Comparison of ENCODE assay signal across 17 cellular contexts in genomic region chr2:38592951-38593350, GRCh38. TPM values are rescaled to one million over a fixed set of nuclear protein-coding genes. Genes with fewer than 3 reads are reported as not detected.
DNase-seq lines count a peak whose midpoint lies in the region; FAIRE-seq and TF ChIP-seq lines count a peak whose summit lies in the region.
"Had no signal": no experiment of that assay in that cellular context is flagged by ENCODE, and none has a peak within 500 bp of the region (broad histone marks: within the 10 kb centered on the region; RNA-seq: fewer than 3 reads in every experiment).

No MANE protein-coding gene starts in this region.

- no peak overlapping the region for H3K4ac ChIP-seq in mesenchymal stem cell (ENCODE audit: low read depth in 1 of 2, low read length in 2 of 2)

- H3K9ac ChIP-seq in adipocyte (ENCODE audit: low read length) (no peak overlapping the region), mesenchymal stem cell (ENCODE audit: low read length) (no peak overlapping the region)
- H3K9ac ChIP-seq: KMS-11 had no signal

- no peak overlapping the region for H3K23ac ChIP-seq in mesenchymal stem cell (ENCODE audit: low read length in 2 of 2)

- FAIRE-seq in D721Med (lab: Jason Lieb, UNC) = peak; percentile 67

- no peak overlapping the region for H3K18ac ChIP-seq in mesenchymal stem cell (ENCODE audit: low read depth in 1 of 2, low read length in 2 of 2)

- no peak overlapping the region for H2BK12ac ChIP-seq in mesenchymal stem cell (ENCODE audit: low read length in 2 of 2)

- H4K91ac ChIP-seq in mesenchymal stem cell (ENCODE audit: low read length) = no peak overlapping the region

- H3K36me3 ChIP-seq in adipocyte (ENCODE audit: control insufficient read depth, insufficient read depth, low read length, severe bottlenecking) = no peaks in the 10 kb centered on the region
- peaks cover 0 to under 1% of the 10 kb centered on the region in 2 experiments for H3K36me3 ChIP-seq in mesenchymal stem cell (ENCODE audit: control insufficient read depth in 1 of 2, insufficient read depth in 2 of 2, low read depth in 1 of 2, low read length in 2 of 2)

- H3K27me3 ChIP-seq in adipocyte (replicated peaks; ENCODE audit: control insufficient read depth, insufficient read depth, low read length) (no peaks in the 10 kb centered on the region), mesenchymal stem cell (ENCODE audit: control insufficient read depth in 1 of 2, insufficient read depth in 1 of 2, low read length in 2 of 2) (no peaks in the 10 kb centered on the region)
- H3K27me3 ChIP-seq: spleen had no signal

- peaks cover 12% of the 10 kb centered on the region for H3K4me1 ChIP-seq in adipocyte (ENCODE audit: control insufficient read depth, insufficient read depth, low read length)
- H3K4me1 ChIP-seq in mesenchymal stem cell (ENCODE audit: control insufficient read depth, insufficient read depth, low read depth, low read length) = peaks cover 5% of the 10 kb centered on the region

- no peak overlapping the region for H3K14ac ChIP-seq in mesenchymal stem cell (ENCODE audit: low read length in 2 of 2)

- no peak overlapping the region for H2BK120ac ChIP-seq in mesenchymal stem cell (ENCODE audit: low read depth, low read length)

- H3K79me1 ChIP-seq in mesenchymal stem cell (replicated peaks; ENCODE audit: low read length, poor library complexity, severe bottlenecking) = peaks cover 5% of the 10 kb centered on the region

- no peak overlapping the region for H4K8ac ChIP-seq in mesenchymal stem cell (ENCODE audit: low read length)

- H2AK5ac ChIP-seq in mesenchymal stem cell (ENCODE audit: low read length, severe bottlenecking) = no peak overlapping the region

- H2BK5ac ChIP-seq in mesenchymal stem cell (ENCODE audit: low read depth, low read length, poor library complexity, severe bottlenecking) = no peak overlapping the region

- H2BK15ac ChIP-seq in mesenchymal stem cell (ENCODE audit: low read depth, poor library complexity, severe bottlenecking) = no peak overlapping the region

- no peak for TF ChIP-seq CTCF in D721Med (IDR thresholded peaks at IDR 0.05; ENCODE audit: insufficient read depth, missing control alignments)

- H3K27ac ChIP-seq in mesenchymal stem cell (ENCODE audit: low read length, poor library complexity, severe bottlenecking) = no peak overlapping the region
- H3K27ac ChIP-seq: coronary artery, KMS-11 had no signal

- no peak overlapping the region for H3K4me2 ChIP-seq in mesenchymal stem cell (ENCODE audit: low read length, poor library complexity, severe bottlenecking)
- H3K4me2 ChIP-seq: KMS-11 had no signal

- 52% methylated on average over 2 of the region's 2 CpGs for WGBS in mesenchymal stem cell

- no peak for DNase-seq in D721Med (ENCODE audit: insufficient read length, low spot score)
- DNase-seq in HS-5 (ENCODE audit: low read depth) = peak; percentile 48
- DNase-seq in adipocyte (ENCODE audit: low read depth) = peak; percentile 51
- DNase-seq in mesenchymal stem cell = peak; percentile 32
- no peak for DNase-seq in NCI-H1105 treated with DMSO at 0.1 percent for 48 hours (lab: John Stamatoyannopoulos, UW)
- DNase-seq in SK-N-DZ (ENCODE audit: low spot score) = no peak
- DNase-seq in germinal center (ENCODE audit: low spot score) = no peak
- DNase-seq in C1 segment of cervical spinal cord (lab: John Stamatoyannopoulos, UW) = no peak
- DNase-seq: H7, NCI-H187 treated with DMSO at 0.1 percent for 48 hours, NCI-H526, occipital lobe, RPMI8226, spleen, T-helper 9 cell had no signal

- H2AFZ ChIP-seq in mesenchymal stem cell (ENCODE audit: low read depth, low read length) = no peak overlapping the region

- H3K9me3 ChIP-seq in adipocyte (ENCODE audit: control insufficient read depth, low read length) (no peaks in the 10 kb centered on the region), mesenchymal stem cell (ENCODE audit: control insufficient read depth, low read length) (no peaks in the 10 kb centered on the region)
- H3K9me3 ChIP-seq: spleen had no signal

- H3K4me3 ChIP-seq in adipocyte (ENCODE audit: low read length) (no peak overlapping the region), mesenchymal stem cell (ENCODE audit: insufficient read depth in 1 of 2, low read depth in 1 of 2, low read length in 2 of 2) (no peak overlapping the region)
- H3K4me3 ChIP-seq: coronary artery, spleen had no signal

RNA-seq across cellular contexts. Expression of gene HNRNPLL, which starts 9.8 kb away (rescaled TPM):
- 23.5 TPM for polyA plus RNA-seq in mesenchymal stem cell (2013, experiment 1 of 2)
- 24.4 TPM for polyA plus RNA-seq in mesenchymal stem cell (2013, experiment 2 of 2)
- polyA plus RNA-seq in SK-N-DZ (2014; cell fraction: cytosol; rRNA removed) = 31.4 and 34.4 TPM in 2 replicates
- polyA plus RNA-seq in SK-N-DZ (2014; cell fraction: nucleus; rRNA removed) = 24.5 and 30.3 TPM in 2 replicates

Comparison
In these comparisons a context has a peak if more than half of its experiments do, and no peak if none do; other contexts are left out.
1. DNase-seq: peak in HS-5 (single experiment), adipocyte (single experiment) and mesenchymal stem cell (single experiment); none in D721Med (single experiment), NCI-H1105 treated with DMSO at 0.1 percent for 48 hours (single experiment), SK-N-DZ (single experiment), germinal center (single experiment) and C1 segment of cervical spinal cord (0 of 14).